1 cellular context compared by ENCODE assay signal in genomic region chr1:4634793-4635406, GRCh38.
TF ChIP-seq lines count a peak whose summit lies in the region.

No MANE protein-coding gene starts in this region.

TF ChIP-seq in K562, 482 proteins besides CTCF, POLR2A, EP300 and RAD21:
- TF ChIP-seq, protein P1, sequence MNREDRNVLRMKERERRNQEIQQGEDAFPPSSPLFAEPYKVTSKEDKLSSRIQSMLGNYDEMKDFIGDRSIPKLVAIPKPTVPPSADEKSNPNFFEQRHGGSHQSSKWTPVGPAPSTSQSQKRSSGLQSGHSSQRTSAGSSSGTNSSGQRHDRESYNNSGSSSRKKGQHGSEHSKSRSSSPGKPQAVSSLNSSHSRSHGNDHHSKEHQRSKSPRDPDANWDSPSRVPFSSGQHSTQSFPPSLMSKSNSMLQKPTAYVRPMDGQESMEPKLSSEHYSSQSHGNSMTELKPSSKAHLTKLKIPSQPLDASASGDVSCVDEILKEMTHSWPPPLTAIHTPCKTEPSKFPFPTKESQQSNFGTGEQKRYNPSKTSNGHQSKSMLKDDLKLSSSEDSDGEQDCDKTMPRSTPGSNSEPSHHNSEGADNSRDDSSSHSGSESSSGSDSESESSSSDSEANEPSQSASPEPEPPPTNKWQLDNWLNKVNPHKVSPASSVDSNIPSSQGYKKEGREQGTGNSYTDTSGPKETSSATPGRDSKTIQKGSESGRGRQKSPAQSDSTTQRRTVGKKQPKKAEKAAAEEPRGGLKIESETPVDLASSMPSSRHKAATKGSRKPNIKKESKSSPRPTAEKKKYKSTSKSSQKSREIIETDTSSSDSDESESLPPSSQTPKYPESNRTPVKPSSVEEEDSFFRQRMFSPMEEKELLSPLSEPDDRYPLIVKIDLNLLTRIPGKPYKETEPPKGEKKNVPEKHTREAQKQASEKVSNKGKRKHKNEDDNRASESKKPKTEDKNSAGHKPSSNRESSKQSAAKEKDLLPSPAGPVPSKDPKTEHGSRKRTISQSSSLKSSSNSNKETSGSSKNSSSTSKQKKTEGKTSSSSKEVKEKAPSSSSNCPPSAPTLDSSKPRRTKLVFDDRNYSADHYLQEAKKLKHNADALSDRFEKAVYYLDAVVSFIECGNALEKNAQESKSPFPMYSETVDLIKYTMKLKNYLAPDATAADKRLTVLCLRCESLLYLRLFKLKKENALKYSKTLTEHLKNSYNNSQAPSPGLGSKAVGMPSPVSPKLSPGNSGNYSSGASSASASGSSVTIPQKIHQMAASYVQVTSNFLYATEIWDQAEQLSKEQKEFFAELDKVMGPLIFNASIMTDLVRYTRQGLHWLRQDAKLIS (CRISPR knock-in tag; IDR thresholded peaks at IDR 0.05): no peak
- TF ChIP-seq BRD9 (IDR thresholded peaks at IDR 0.05; ENCODE audit: low read depth, partially characterized antibody): no peak
- no peak for TF ChIP-seq MAX (CRISPR knock-in tag; IDR thresholded peaks at IDR 0.05)
- no peak for TF ChIP-seq POLR2AphosphoS5 (IDR thresholded peaks at IDR 0.05; ENCODE audit: control insufficient read depth, insufficient read depth, low read depth, low read length)
- no peak for TF ChIP-seq ZNF146 (CRISPR knock-in tag; IDR thresholded peaks at IDR 0.05; ENCODE audit: unreplicated experiment)
- no peak for TF ChIP-seq KDM5B (IDR thresholded peaks at IDR 0.05; ENCODE audit: insufficient replicate concordance, low read depth, low read length)
- no peak for TF ChIP-seq ARHGAP35 (IDR thresholded peaks at IDR 0.05; ENCODE audit: partially characterized antibody)
- no peak for TF ChIP-seq ZNF830 (CRISPR knock-in tag; IDR thresholded peaks at IDR 0.05)
- no peak for TF ChIP-seq ZNF76 (CRISPR knock-in tag; IDR thresholded peaks at IDR 0.05; ENCODE audit: borderline replicate concordance)
- TF ChIP-seq NR3C1 (CRISPR knock-in tag; IDR thresholded peaks at IDR 0.05): no peak
- TF ChIP-seq CREBBP (IDR thresholded peaks at IDR 0.05; ENCODE audit: low read depth, low read length): no peak
- no peak for TF ChIP-seq TAF1 (IDR thresholded peaks at IDR 0.05; ENCODE audit: control insufficient read depth, extremely low read depth, insufficient read depth, low read length, severe bottlenecking)
- TF ChIP-seq CXXC5 (CRISPR knock-in tag; IDR thresholded peaks at IDR 0.05): no peak
- TF ChIP-seq BCOR (IDR thresholded peaks at IDR 0.05): 0 out of 2 replicates have a peak, but pooled peaks have one; percentile 34
- TF ChIP-seq HLTF (IDR thresholded peaks at IDR 0.05): no peak
- no peak for TF ChIP-seq TOE1 (IDR thresholded peaks at IDR 0.05; ENCODE audit: borderline replicate concordance)
- TF ChIP-seq TOE1 (CRISPR knock-in tag; IDR thresholded peaks at IDR 0.05; ENCODE audit: borderline replicate concordance, low read depth): no peak
- no peak for TF ChIP-seq ZNF507 (tag; conservative IDR thresholded peaks at IDR 0.05)
- TF ChIP-seq MCM3 (IDR thresholded peaks at IDR 0.05): no peak
- no peak for TF ChIP-seq SRF (CRISPR knock-in tag; IDR thresholded peaks at IDR 0.05)
- TF ChIP-seq ZFP36 (IDR thresholded peaks at IDR 0.05; ENCODE audit: low read depth, low read length, partially characterized antibody): peak; percentile 83
- TF ChIP-seq FOXP1 (CRISPR knock-in tag; IDR thresholded peaks at IDR 0.05): no peak
- no peak for TF ChIP-seq TCFL5 (CRISPR knock-in tag; conservative IDR thresholded peaks at IDR 0.05)
- TF ChIP-seq, protein P2, sequence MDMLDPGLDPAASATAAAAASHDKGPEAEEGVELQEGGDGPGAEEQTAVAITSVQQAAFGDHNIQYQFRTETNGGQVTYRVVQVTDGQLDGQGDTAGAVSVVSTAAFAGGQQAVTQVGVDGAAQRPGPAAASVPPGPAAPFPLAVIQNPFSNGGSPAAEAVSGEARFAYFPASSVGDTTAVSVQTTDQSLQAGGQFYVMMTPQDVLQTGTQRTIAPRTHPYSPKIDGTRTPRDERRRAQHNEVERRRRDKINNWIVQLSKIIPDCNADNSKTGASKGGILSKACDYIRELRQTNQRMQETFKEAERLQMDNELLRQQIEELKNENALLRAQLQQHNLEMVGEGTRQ (CRISPR knock-in tag; IDR thresholded peaks at IDR 0.05): peak; percentile 42; the same call in 1 of the 2 replicates
- TF ChIP-seq TSC22D4 (tag; IDR thresholded peaks at IDR 0.05): no peak
- TF ChIP-seq SMAD1 (IDR thresholded peaks at IDR 0.05; ENCODE audit: low read depth, low read length, partially characterized antibody): no peak
- no peak for TF ChIP-seq NUFIP1 (IDR thresholded peaks at IDR 0.05; ENCODE audit: partially characterized antibody)
- TF ChIP-seq ADNP (tag; IDR thresholded peaks at IDR 0.05): no peak
- TF ChIP-seq CLOCK (CRISPR knock-in tag; IDR thresholded peaks at IDR 0.05; ENCODE audit: borderline replicate concordance): no peak
- TF ChIP-seq MLLT1 (IDR thresholded peaks at IDR 0.05): no peak
- no peak for TF ChIP-seq NR2C2 (CRISPR knock-in tag; IDR thresholded peaks at IDR 0.05)
- TF ChIP-seq NR2C2 (tag; IDR thresholded peaks at IDR 0.05): no peak
- no peak for TF ChIP-seq COPS2 (conservative IDR thresholded peaks at IDR 0.05)
- TF ChIP-seq USF1 (CRISPR knock-in tag; IDR thresholded peaks at IDR 0.05): peak; percentile 63
- TF ChIP-seq BHLHE40 (IDR thresholded peaks at IDR 0.05; ENCODE audit: low read length): peak; percentile 60; the same call in 1 of the 2 replicates
- no peak for TF ChIP-seq FOXK1 (CRISPR knock-in tag; IDR thresholded peaks at IDR 0.05; ENCODE audit: borderline replicate concordance)
- TF ChIP-seq, protein P3, sequence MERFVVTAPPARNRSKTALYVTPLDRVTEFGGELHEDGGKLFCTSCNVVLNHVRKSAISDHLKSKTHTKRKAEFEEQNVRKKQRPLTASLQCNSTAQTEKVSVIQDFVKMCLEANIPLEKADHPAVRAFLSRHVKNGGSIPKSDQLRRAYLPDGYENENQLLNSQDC (CRISPR knock-in tag; IDR thresholded peaks at IDR 0.05): no peak
- no peak for TF ChIP-seq DIDO1 (tag; IDR thresholded peaks at IDR 0.05; ENCODE audit: low read depth)
- TF ChIP-seq ZNF780A (CRISPR knock-in tag; IDR thresholded peaks at IDR 0.05): no peak
- TF ChIP-seq ELF2 (CRISPR knock-in tag; IDR thresholded peaks at IDR 0.05): no peak
- peak; percentile 87 for TF ChIP-seq RBM25 (IDR thresholded peaks at IDR 0.05; ENCODE audit: low read depth, low read length, severe bottlenecking)
- no peak for TF ChIP-seq SRSF1 (IDR thresholded peaks at IDR 0.05; ENCODE audit: low read depth, low read length)
- no peak for TF ChIP-seq HOXB6 (CRISPR knock-in tag; IDR thresholded peaks at IDR 0.05; ENCODE audit: borderline replicate concordance)
